ENCODE assay signal across 1 cellular context in the genomic region with DNA sequence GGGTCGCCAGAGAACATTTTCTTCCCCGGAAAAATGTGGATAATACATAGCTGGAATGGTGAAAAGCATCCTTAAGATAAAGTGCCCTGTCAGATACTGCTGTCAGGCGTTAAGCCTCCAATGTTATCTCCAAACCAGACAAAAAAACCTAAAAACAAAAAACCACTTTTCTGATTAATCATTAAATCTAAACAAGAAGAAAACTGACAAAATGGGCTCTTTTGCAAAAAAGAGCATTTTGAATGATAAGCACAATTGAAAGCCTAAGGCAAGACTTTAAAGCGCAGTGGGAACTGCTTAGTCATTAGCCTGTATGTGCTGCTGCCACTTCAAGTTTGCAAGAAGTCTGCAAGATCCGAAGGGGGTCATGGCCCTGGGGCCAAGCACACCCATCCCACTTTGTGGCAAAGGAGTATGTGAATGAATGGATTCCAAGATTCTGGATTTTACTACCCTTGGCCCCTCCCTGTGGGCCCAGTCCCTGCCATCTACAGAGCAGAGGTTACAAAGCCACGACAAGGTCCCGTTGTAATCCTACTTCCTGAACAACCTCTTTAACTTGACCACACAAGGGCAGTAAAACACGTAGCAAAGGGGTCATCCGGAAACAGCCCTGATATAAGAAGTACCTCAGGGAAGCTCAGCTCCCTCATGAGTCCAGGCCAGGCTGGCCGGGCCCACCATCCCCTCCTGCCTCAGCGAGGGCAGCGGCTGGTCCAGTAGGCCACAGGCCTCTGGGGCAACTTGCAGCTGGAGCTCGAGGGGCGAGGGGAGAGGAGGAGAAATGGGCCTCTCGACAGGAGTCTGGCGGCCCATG.
TF ChIP-seq lines count a peak whose summit lies in the region.

No MANE protein-coding gene starts in this region.

TF ChIP-seq in K562, 482 proteins besides CTCF, POLR2A, EP300 and RAD21 (continued from another document):
- TF ChIP-seq HDAC8 (tag; IDR thresholded peaks at IDR 0.05): peak; percentile 83
- TF ChIP-seq SMAD4 (CRISPR knock-in tag; conservative IDR thresholded peaks at IDR 0.05): peak; percentile 70; the same call in 1 of the 2 replicates
- TF ChIP-seq, protein P1, sequence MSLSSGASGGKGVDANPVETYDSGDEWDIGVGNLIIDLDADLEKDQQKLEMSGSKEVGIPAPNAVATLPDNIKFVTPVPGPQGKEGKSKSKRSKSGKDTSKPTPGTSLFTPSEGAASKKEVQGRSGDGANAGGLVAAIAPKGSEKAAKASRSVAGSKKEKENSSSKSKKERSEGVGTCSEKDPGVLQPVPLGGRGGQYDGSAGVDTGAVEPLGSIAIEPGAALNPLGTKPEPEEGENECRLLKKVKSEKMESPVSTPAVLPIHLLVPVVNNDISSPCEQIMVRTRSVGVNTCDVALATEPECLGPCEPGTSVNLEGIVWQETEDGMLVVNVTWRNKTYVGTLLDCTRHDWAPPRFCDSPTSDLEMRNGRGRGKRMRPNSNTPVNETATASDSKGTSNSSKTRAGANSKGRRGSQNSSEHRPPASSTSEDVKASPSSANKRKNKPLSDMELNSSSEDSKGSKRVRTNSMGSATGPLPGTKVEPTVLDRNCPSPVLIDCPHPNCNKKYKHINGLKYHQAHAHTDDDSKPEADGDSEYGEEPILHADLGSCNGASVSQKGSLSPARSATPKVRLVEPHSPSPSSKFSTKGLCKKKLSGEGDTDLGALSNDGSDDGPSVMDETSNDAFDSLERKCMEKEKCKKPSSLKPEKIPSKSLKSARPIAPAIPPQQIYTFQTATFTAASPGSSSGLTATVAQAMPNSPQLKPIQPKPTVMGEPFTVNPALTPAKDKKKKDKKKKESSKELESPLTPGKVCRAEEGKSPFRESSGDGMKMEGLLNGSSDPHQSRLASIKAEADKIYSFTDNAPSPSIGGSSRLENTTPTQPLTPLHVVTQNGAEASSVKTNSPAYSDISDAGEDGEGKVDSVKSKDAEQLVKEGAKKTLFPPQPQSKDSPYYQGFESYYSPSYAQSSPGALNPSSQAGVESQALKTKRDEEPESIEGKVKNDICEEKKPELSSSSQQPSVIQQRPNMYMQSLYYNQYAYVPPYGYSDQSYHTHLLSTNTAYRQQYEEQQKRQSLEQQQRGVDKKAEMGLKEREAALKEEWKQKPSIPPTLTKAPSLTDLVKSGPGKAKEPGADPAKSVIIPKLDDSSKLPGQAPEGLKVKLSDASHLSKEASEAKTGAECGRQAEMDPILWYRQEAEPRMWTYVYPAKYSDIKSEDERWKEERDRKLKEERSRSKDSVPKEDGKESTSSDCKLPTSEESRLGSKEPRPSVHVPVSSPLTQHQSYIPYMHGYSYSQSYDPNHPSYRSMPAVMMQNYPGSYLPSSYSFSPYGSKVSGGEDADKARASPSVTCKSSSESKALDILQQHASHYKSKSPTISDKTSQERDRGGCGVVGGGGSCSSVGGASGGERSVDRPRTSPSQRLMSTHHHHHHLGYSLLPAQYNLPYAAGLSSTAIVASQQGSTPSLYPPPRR (CRISPR knock-in tag; IDR thresholded peaks at IDR 0.05; ENCODE audit: borderline replicate concordance): no peak
- TF ChIP-seq GTF2A2 (tag; IDR thresholded peaks at IDR 0.05): peak; percentile 79
- TF ChIP-seq NR1H2 (CRISPR knock-in tag; IDR thresholded peaks at IDR 0.05): no peak
- no peak for TF ChIP-seq ZC3H11A (IDR thresholded peaks at IDR 0.05; ENCODE audit: low read depth, low read length)
- peak in 1 of 3 experiments; percentile 19 for TF ChIP-seq YY1 (IDR thresholded peaks at IDR 0.05; ENCODE audit: borderline replicate concordance in 1 of 3, control insufficient read depth in 1 of 3, extremely low read depth in 1 of 3, insufficient read depth in 3 of 3, insufficient read length in 1 of 3, insufficient replicate concordance in 2 of 3, low read depth in 1 of 3, low read length in 2 of 3)
- TF ChIP-seq FOXM1 (IDR thresholded peaks at IDR 0.05; ENCODE audit: low read depth): no peak
- TF ChIP-seq FOXM1 (CRISPR knock-in tag; IDR thresholded peaks at IDR 0.05; ENCODE audit: low read depth): no peak
TF ChIP-seq in K562: peak in this region for 130.
